In the genomic region with DNA sequence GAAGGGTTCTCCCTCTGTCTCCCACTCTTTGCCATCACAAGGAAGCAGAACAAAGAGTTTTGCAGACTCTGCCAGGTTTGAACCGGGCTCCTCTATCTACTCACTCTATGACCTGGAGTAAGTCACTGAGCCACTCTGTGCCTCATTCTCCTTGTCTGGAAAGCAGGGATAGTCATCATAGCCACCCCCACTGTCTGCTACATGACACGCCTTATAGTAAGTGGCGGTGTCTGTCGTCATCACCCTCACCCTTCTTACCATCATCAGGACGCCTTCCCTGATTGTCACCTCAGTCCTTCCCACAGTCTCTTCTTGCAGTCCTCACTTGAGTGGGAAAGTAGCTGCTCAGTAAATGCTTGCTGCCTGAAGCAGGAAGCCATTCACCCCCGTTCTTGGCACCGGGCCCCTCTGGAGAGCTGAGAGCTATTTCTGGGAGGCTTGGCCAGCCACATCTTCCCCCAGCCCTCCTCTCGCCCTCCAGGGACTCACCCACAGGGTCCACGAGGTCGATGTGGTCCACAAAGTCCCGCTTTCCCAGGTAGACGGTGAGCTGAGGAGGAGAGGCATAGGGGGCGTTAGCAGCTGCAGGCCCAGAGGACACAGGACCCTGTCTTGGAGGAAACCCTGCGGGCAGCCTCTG, we compare ENCODE assay signal across 28 cellular contexts. TPM values are rescaled to one million over a fixed set of nuclear protein-coding genes. Genes with fewer than 3 reads are reported as not detected.
A peak's percentile ranks its signal among the peaks of the same experiment; 100 is the strongest.
DNase-seq lines count a peak whose midpoint lies in the region; ATAC-seq, FAIRE-seq and TF ChIP-seq lines count a peak whose summit lies in the region.
"Had no signal": no experiment of that assay in that cellular context is flagged by ENCODE, and none has a peak within 500 bp of the region (broad histone marks: within the 10 kb centered on the region; RNA-seq: fewer than 3 reads in every experiment).

No MANE protein-coding gene starts in this region.

- FAIRE-seq in bronchial epithelial cell (lab: Jason Lieb, UNC) = peak; percentile 64
- FAIRE-seq: frontal cortex, GM12878, GM19239, H1, HepG2, small intestine had no signal

- no peaks in the 10 kb centered on the region for H3K27me3 ChIP-seq in CD4-positive, alpha-beta memory T cell (ENCODE audit: insufficient read depth, low read length)
- peaks cover 1% of the 10 kb centered on the region for H3K27me3 ChIP-seq in bronchial epithelial cell (ENCODE audit: control insufficient read depth, insufficient read depth, low read length)
- H3K27me3 ChIP-seq: adrenal gland, cardiac muscle cell, hepatocyte had no signal

- no peak overlapping the region for H3K4me3 ChIP-seq in CD4-positive, alpha-beta memory T cell (ENCODE audit: low read length in 2 of 2)
- H3K4me3 ChIP-seq in bronchial epithelial cell (ENCODE audit: low read depth, low read length) = no peak overlapping the region
- H3K4me3 ChIP-seq: adrenal gland, cardiac muscle cell, GM12878, hepatocyte, psoas muscle had no signal

- intact Hi-C loops in CD4-positive, alpha-beta memory T cell (cut with micrococcal nuclease) = no loop called here

- CTCF ChIA-PET in CD4-positive, alpha-beta memory T cell (lab: Charles Lee; ENCODE audit: partially characterized antibody) = interaction anchor here (0.9 to 2.0 kb wide), 2 partner anchors 11 to 245 kb away, joined by 3 to 5 read pairs; no protein-coding TSS in a partner anchor

- peaks cover 5 to 55% of the 10 kb centered on the region in 2 donors for H3K36me3 Mint-ChIP-seq in CD4-positive, alpha-beta memory T cell
- H3K36me3 Mint-ChIP-seq in naive thymus-derived CD8-positive, alpha-beta T cell = peaks cover 0 to 66% (median 5%) of the 10 kb centered on the region in 3 donors

- no peaks in the 10 kb centered on the region for H3K9me3 ChIP-seq in CD4-positive, alpha-beta memory T cell (ENCODE audit: control insufficient read depth in 1 of 2, low read length in 2 of 2)
- H3K9me3 ChIP-seq: adrenal gland, psoas muscle had no signal

- no peak for DNase-seq in CD4-positive, alpha-beta memory T cell
- peak; percentile 9 for DNase-seq in HT1080 (ENCODE audit: low read depth)
- DNase-seq in bronchial epithelial cell (ENCODE audit: low read depth) = peak; percentile 36
- no peak for DNase-seq in naive thymus-derived CD8-positive, alpha-beta T cell
- DNase-seq in NCI-H1105 treated with DMSO at 0.1 percent for 48 hours (lab: John Stamatoyannopoulos, UW) = no peak
- DNase-seq: activated effector memory CD4-positive, alpha-beta T cell treated with Interleukin-2 at 50 U/mL for 16 hours; adrenal gland; DMS79; immature natural killer cell; NCI-H1105; NCI-H2029 treated with DMSO at 0.1 percent for 48 hours; NCI-H226; NCI-H82; SHP77; small intestine; stimulated activated naive CD4-positive, alpha-beta T cell had no signal

- peak overlapping the region in 6 of 7 donors; percentile 19 to 74 (median 40) for H3K27ac Mint-ChIP-seq in CD4-positive, alpha-beta memory T cell
- peak overlapping the region in 6 of 10 donors; percentile 27 to 85 (median 51) for H3K27ac Mint-ChIP-seq in naive thymus-derived CD8-positive, alpha-beta T cell

- no peaks in the 10 kb centered on the region for H3K9me3 Mint-ChIP-seq in CD4-positive, alpha-beta memory T cell
- no peaks in the 10 kb centered on the region for H3K9me3 Mint-ChIP-seq in naive thymus-derived CD8-positive, alpha-beta T cell
- H3K9me3 Mint-ChIP-seq: immature natural killer cell had no signal

- POLR2A ChIA-PET in CD4-positive, alpha-beta memory T cell (lab: Charles Lee; ENCODE audit: partially characterized antibody) = no interaction called here
- POLR2A ChIA-PET in naive thymus-derived CD8-positive, alpha-beta T cell (lab: Charles Lee) = no interaction called here

- no peak overlapping the region for H3K4me3 Mint-ChIP-seq in CD4-positive, alpha-beta memory T cell
- H3K4me3 Mint-ChIP-seq in naive thymus-derived CD8-positive, alpha-beta T cell = no peak overlapping the region
- H3K4me3 Mint-ChIP-seq: immature natural killer cell had no signal

- no peak overlapping the region for H3K27ac ChIP-seq in CD4-positive, alpha-beta memory T cell (ENCODE audit: low read depth, low read length)
- H3K27ac ChIP-seq: adrenal gland, cardiac muscle cell, hepatocyte, psoas muscle had no signal

- ATAC-seq in naive thymus-derived CD8-positive, alpha-beta T cell = no peak
- ATAC-seq in GM21619 (IDR thresholded peaks at IDR 0.05; ENCODE audit: unreplicated experiment) (no peak), HG03521 (IDR thresholded peaks at IDR 0.05; ENCODE audit: unreplicated experiment) (no peak)
- ATAC-seq: GM12878, HepG2, psoas muscle had no signal

- no peaks in the 10 kb centered on the region for H3K4me1 ChIP-seq in CD4-positive, alpha-beta memory T cell (ENCODE audit: insufficient read depth, low read length)
- H3K4me1 ChIP-seq: adrenal gland, psoas muscle had no signal

- TF ChIP-seq CTCF in bronchial epithelial cell (IDR thresholded peaks at IDR 0.05; ENCODE audit: insufficient read depth, low read length, severe bottlenecking) = no peak

- no peaks in the 10 kb centered on the region for H3K27me3 Mint-ChIP-seq in CD4-positive, alpha-beta memory T cell
- H3K27me3 Mint-ChIP-seq in naive thymus-derived CD8-positive, alpha-beta T cell = no peaks in the 10 kb centered on the region

- H3K36me3 ChIP-seq in CD4-positive, alpha-beta memory T cell (ENCODE audit: insufficient read depth, low read length) = peaks cover 11% of the 10 kb centered on the region
- no peaks in the 10 kb centered on the region for H3K36me3 ChIP-seq in bronchial epithelial cell (ENCODE audit: control insufficient read depth, insufficient read depth, low read length)
- H3K36me3 ChIP-seq: cardiac muscle cell had no signal

- peaks cover 0 to 6% (median 0%) of the 10 kb centered on the region in 4 donors for H3K4me1 Mint-ChIP-seq in CD4-positive, alpha-beta memory T cell
- H3K4me1 Mint-ChIP-seq in naive thymus-derived CD8-positive, alpha-beta T cell = peaks cover 5 to 20% (median 11%) of the 10 kb centered on the region in 4 donors

RNA-seq across cellular contexts. Expression of a gene that starts 46.4 kb away (rescaled TPM):
- under 1 TPM; 0.15 to 0.22 TPM for total RNA-seq in CD4-positive, alpha-beta memory T cell
- under 1 TPM; 0.10 to 0.30 TPM for polyA plus RNA-seq in CD4-positive, alpha-beta memory T cell
- 0.10 and 0.33 TPM in 2 replicates for total RNA-seq in HT1080 (2014; rRNA removed; shearing (Covaris generic))
- polyA plus RNA-seq in HT1080 (2015; cell fraction: cytosol; rRNA removed) = 0.07 and 0.20 TPM in 2 replicates
- polyA plus RNA-seq in HT1080 (2015; cell fraction: nucleus; rRNA removed) = 0.12 TPM in 1 of 2 replicates, not detected in the other
- not detected in 2 replicates for total RNA-seq in bronchial epithelial cell
- total RNA-seq in naive thymus-derived CD8-positive, alpha-beta T cell = under 1 TPM; 0.16 TPM
- polyA plus RNA-seq in naive thymus-derived CD8-positive, alpha-beta T cell = under 1 TPM; 0.09 to 0.24 (median 0.12) TPM
- total RNA-seq: epithelial cell of proximal tubule, frontal cortex, GM12878, hepatocyte, HepG2, OCI-LY7 had no signal
- polyA plus RNA-seq: GM12878, HepG2 had no signal

Comparison
In these comparisons a context has a peak if more than half of its experiments do, and no peak if none do; other contexts are left out.
1. DNase-seq: peak in HT1080 (single experiment) and bronchial epithelial cell (single experiment); none in CD4-positive, alpha-beta memory T cell (0 of 5), naive thymus-derived CD8-positive, alpha-beta T cell (0 of 10) and NCI-H1105 treated with DMSO at 0.1 percent for 48 hours (single experiment).